In the genomic region with DNA sequence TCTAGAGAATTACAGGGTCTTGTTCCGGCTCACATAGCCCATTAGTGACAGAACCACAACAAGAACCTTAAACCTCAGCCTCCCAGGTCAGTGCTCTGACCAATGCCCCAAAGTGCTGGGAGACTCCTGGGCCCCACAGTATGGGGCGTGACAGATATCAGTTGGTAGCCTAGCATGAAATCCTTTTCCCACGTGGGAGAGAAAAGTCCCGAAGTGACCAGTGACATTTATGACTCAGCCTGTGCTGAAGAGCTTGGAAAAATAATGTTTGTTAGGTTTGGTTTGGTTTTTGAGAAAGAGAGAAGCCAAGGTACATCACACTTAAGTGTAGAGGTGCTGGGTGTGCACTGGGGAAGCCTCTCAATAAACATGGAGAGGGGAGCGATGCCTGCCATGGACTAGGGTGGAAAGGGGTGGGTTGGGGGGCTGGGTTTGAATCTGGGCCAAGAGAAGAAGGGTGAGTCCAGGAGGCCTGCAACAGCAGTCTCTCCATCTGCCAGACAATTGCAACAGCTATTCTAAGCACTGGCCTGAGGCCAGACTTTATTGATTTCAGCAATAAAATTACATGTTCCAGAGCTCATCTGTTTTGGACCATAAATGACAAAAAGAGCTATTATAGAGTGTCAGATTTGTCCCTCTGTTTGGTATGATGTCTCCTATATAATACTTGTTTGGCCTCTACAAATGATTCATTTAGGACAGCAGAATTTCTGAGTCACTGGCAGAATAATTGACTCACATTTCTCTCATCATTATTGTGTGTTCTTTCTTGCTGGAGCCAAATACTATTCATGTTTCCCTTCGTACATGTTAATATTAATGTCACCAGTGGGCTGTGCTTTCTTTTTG, we compare ENCODE assay signal across 7 cellular contexts. TPM values are rescaled to one million over a fixed set of nuclear protein-coding genes. Genes with fewer than 3 reads are reported as not detected.
A peak's percentile ranks its signal among the peaks of the same experiment; 100 is the strongest.
DNase-seq lines count a peak whose midpoint lies in the region; ATAC-seq and TF ChIP-seq lines count a peak whose summit lies in the region.

No MANE protein-coding gene starts in this region.

- peak overlapping the region; percentile 90 for H3K27ac Mint-ChIP-seq in stimulated activated naive CD8-positive, alpha-beta T cell treated with anti-CD3 and anti-CD28 coated beads, Interleukin-15, Interleukin-2, amounts not matched to agents 100 ng/mL and 50 ng/mL, for 24 hours
- no peak overlapping the region for H3K27ac Mint-ChIP-seq in naive thymus-derived CD8-positive, alpha-beta T cell

- in situ Hi-C loops in Panc1 (cut with HindIII; ENCODE audit: low pct_unique_long_range_greater_than_20kb, low sequenced_read_pairs) = no loop called here

- intact Hi-C loops in Panc1 (cut with micrococcal nuclease; ENCODE audit: unreplicated experiment) = no loop called here

- POLR2A ChIA-PET in Panc1 (lab: Charles Lee) = no interaction called here
- POLR2A ChIA-PET in naive thymus-derived CD8-positive, alpha-beta T cell (lab: Charles Lee) = no interaction called here

- no TSS peak for BruUV-seq in Panc1 (replicated peaks; lab: Mats Ljungman, UMichigan)

- CTCF ChIA-PET in Panc1 (lab: Charles Lee) = no interaction called here

- H3K4me1 Mint-ChIP-seq in stimulated activated naive CD8-positive, alpha-beta T cell treated with anti-CD3 and anti-CD28 coated beads, Interleukin-15, Interleukin-2, amounts not matched to agents 100 ng/mL and 50 ng/mL, for 24 hours (ENCODE audit: low read depth) = peaks cover 15% of the 10 kb centered on the region
- H3K4me1 Mint-ChIP-seq in naive thymus-derived CD8-positive, alpha-beta T cell = peaks cover 0 to 2% (median 0%) of the 10 kb centered on the region in 4 donors

- H3K9me3 Mint-ChIP-seq in stimulated activated naive CD8-positive, alpha-beta T cell treated with anti-CD3 and anti-CD28 coated beads, Interleukin-15, Interleukin-2, amounts not matched to agents 100 ng/mL and 50 ng/mL, for 24 hours = no peaks in the 10 kb centered on the region
- no peaks in the 10 kb centered on the region for H3K9me3 Mint-ChIP-seq in naive thymus-derived CD8-positive, alpha-beta T cell

- no peak overlapping the region for H3K4me3 ChIP-seq in Panc1 (ENCODE audit: low read depth in 2 of 2, low read length in 2 of 2)
- H3K4me3 ChIP-seq in fibroblast of the aortic adventitia (ENCODE audit: low read depth, low read length) = no peak overlapping the region

- H3K27me3 Mint-ChIP-seq in stimulated activated naive CD8-positive, alpha-beta T cell treated with anti-CD3 and anti-CD28 coated beads, Interleukin-15, Interleukin-2, amounts not matched to agents 100 ng/mL and 50 ng/mL, for 24 hours = peaks cover 10% of the 10 kb centered on the region
- H3K27me3 Mint-ChIP-seq in naive thymus-derived CD8-positive, alpha-beta T cell = peaks cover 4 to 12% (median 5%) of the 10 kb centered on the region in 5 donors

- no peaks in the 10 kb centered on the region for H3K4me1 ChIP-seq in Panc1 (ENCODE audit: control insufficient read depth, insufficient read depth, low read length)

- ATAC-seq in Panc1 (no peak), HG03460 (IDR thresholded peaks at IDR 0.05; ENCODE audit: unreplicated experiment) (no peak)
- no peak for ATAC-seq in naive thymus-derived CD8-positive, alpha-beta T cell

- no peak overlapping the region for H3K27ac ChIP-seq in Panc1 (ENCODE audit: low read length)

- no peaks in the 10 kb centered on the region for H3K36me3 Mint-ChIP-seq in stimulated activated naive CD8-positive, alpha-beta T cell treated with anti-CD3 and anti-CD28 coated beads, Interleukin-15, Interleukin-2, amounts not matched to agents 100 ng/mL and 50 ng/mL, for 24 hours (ENCODE audit: low read depth)
- no peaks in the 10 kb centered on the region for H3K36me3 Mint-ChIP-seq in naive thymus-derived CD8-positive, alpha-beta T cell

- DNase-seq in HT1080 (ENCODE audit: low read depth) (peak; percentile 80), Panc1 (ENCODE audit: low read depth, low spot score) (peak; percentile 85), fibroblast of the aortic adventitia (ENCODE audit: low read depth) (peak; percentile 71), UCSD-AML1 (lab: John Stamatoyannopoulos, UW; ENCODE audit: unreplicated experiment) (no peak)
- no peak for DNase-seq in naive thymus-derived CD8-positive, alpha-beta T cell

- H3K4me3 Mint-ChIP-seq in stimulated activated naive CD8-positive, alpha-beta T cell treated with anti-CD3 and anti-CD28 coated beads, Interleukin-15, Interleukin-2, amounts not matched to agents 100 ng/mL and 50 ng/mL, for 24 hours = peak overlapping the region; percentile 14
- H3K4me3 Mint-ChIP-seq in naive thymus-derived CD8-positive, alpha-beta T cell = no peak overlapping the region

- H3K27me3 ChIP-seq in Panc1 (ENCODE audit: control insufficient read depth, insufficient read depth, low read length) = no peaks in the 10 kb centered on the region

- no peaks in the 10 kb centered on the region for H3K9me3 ChIP-seq in Panc1 (ENCODE audit: control insufficient read depth, insufficient read depth, low read depth, low read length)

- no peaks in the 10 kb centered on the region for H3K36me3 ChIP-seq in Panc1 (ENCODE audit: control insufficient read depth, insufficient read depth, low read length)

- TF ChIP-seq CTCF in Panc1 (IDR thresholded peaks at IDR 0.05) (no peak), fibroblast of the aortic adventitia (IDR thresholded peaks at IDR 0.05; ENCODE audit: insufficient read depth, low read length) (no peak)

RNA-seq across cellular contexts. Expression of gene C2CD4A, which starts 43.4 kb away (rescaled TPM):
- not detected in 2 replicates for total RNA-seq in HT1080 (2014; rRNA removed; shearing (Covaris generic))
- not detected in 2 replicates for polyA plus RNA-seq in HT1080 (2015; cell fraction: cytosol; rRNA removed)
- not detected in 2 replicates for polyA plus RNA-seq in HT1080 (2015; cell fraction: nucleus; rRNA removed)
- 0.15 TPM for total RNA-seq in Panc1 (2021; ENCODE audit: unreplicated experiment)
- polyA plus RNA-seq in Panc1 (2012; ENCODE audit: insufficient read length) = not detected
- total RNA-seq in fibroblast of the aortic adventitia (ENCODE audit: low replicate concordance) = not detected in 2 replicates
- total RNA-seq in naive thymus-derived CD8-positive, alpha-beta T cell = not detected
- not detected for polyA plus RNA-seq in naive thymus-derived CD8-positive, alpha-beta T cell

RNA-seq across cellular contexts. Expression of gene VPS13C, which starts 50.0 kb away (rescaled TPM):
- total RNA-seq in HT1080 (2014; rRNA removed; shearing (Covaris generic)) = 11.2 and 11.4 TPM in 2 replicates
- 7.1 and 11.5 TPM in 2 replicates for polyA plus RNA-seq in HT1080 (2015; cell fraction: cytosol; rRNA removed)
- 97.9 and 104 TPM in 2 replicates for polyA plus RNA-seq in HT1080 (2015; cell fraction: nucleus; rRNA removed)
- total RNA-seq in Panc1 (2021; ENCODE audit: unreplicated experiment) (47.3 TPM), fibroblast of the aortic adventitia (ENCODE audit: low replicate concordance) (79.8 and 140 TPM in 2 replicates)
- 9.2 TPM for polyA plus RNA-seq in Panc1 (2012; ENCODE audit: insufficient read length)
- total RNA-seq in naive thymus-derived CD8-positive, alpha-beta T cell = 100 to 1,000 TPM; 103 to 109 TPM
- polyA plus RNA-seq in naive thymus-derived CD8-positive, alpha-beta T cell = 10 to 100 TPM; 11.1 to 17.6 (median 13.3) TPM

RNA-seq across cellular contexts. Expression of gene C2CD4B, which starts 54.9 kb away (rescaled TPM):
- not detected in 2 replicates for total RNA-seq in HT1080 (2014; rRNA removed; shearing (Covaris generic))
- not detected in 2 replicates for polyA plus RNA-seq in HT1080 (2015; cell fraction: cytosol; rRNA removed)
- not detected in 2 replicates for polyA plus RNA-seq in HT1080 (2015; cell fraction: nucleus; rRNA removed)
- 0.26 TPM for total RNA-seq in Panc1 (2021; ENCODE audit: unreplicated experiment)
- not detected for polyA plus RNA-seq in Panc1 (2012; ENCODE audit: insufficient read length)
- not detected in 2 replicates for total RNA-seq in fibroblast of the aortic adventitia (ENCODE audit: low replicate concordance)
- total RNA-seq in naive thymus-derived CD8-positive, alpha-beta T cell = not detected
- polyA plus RNA-seq in naive thymus-derived CD8-positive, alpha-beta T cell = not detected

Comparison
In these comparisons a context has a peak if more than half of its experiments do, and no peak if none do; other contexts are left out.
1. DNase-seq: peak in HT1080 (single experiment), Panc1 (single experiment) and fibroblast of the aortic adventitia (single experiment); none in UCSD-AML1 (single experiment) and naive thymus-derived CD8-positive, alpha-beta T cell (0 of 10).